23 cellular contexts compared by ENCODE assay signal in genomic region chr10:23196915-23197314, GRCh38. TPM values are rescaled to one million over a fixed set of nuclear protein-coding genes. Genes with fewer than 3 reads are reported as not detected.
"Had no signal": no experiment of that assay in that cellular context is flagged by ENCODE, and none has a peak within 500 bp of the region (broad histone marks: within the 10 kb centered on the region; RNA-seq: fewer than 3 reads in every experiment).

No MANE protein-coding gene starts in this region.

- H3K4me1 ChIP-seq: colonic mucosa, parathyroid adenoma had no signal

- ATAC-seq: psoas muscle; right lobe of liver; stimulated activated memory B cell treated with anti-CD40 and anti-IgM and Interleukin-4, amounts not matched to agents 10 μg/mL and 1 μg/mL and 100 μg/mL, for 72 hours had no signal

- DNase-seq: colonic mucosa; dermis blood vessel endothelial cell; erythroblast; foreskin melanocyte; head of caudate nucleus; kidney glomerular epithelial cell; mesendoderm; naive B cell; occipital lobe; psoas muscle; right lobe of liver; stimulated activated CD4-positive, alpha-beta T cell treated with anti-CD3 and anti-CD28 coated beads, Interleukin-4, amount 100 ng/mL, for 1 hour; stomach; substantia nigra; transverse colon had no signal

- H3K4me3 ChIP-seq: colonic mucosa, hepatocyte, psoas muscle, right lobe of liver, stomach, thoracic aorta, transverse colon had no signal

- H3K9me3 ChIP-seq: colonic mucosa, psoas muscle, right lobe of liver, thoracic aorta, transverse colon had no signal

- H3K36me3 ChIP-seq: colonic mucosa, right lobe of liver, stomach, thoracic aorta, transverse colon had no signal

- H3K27ac ChIP-seq: colonic mucosa, hepatocyte, parathyroid adenoma, psoas muscle, right lobe of liver, stomach, thoracic aorta, transverse colon had no signal

RNA-seq across cellular contexts. Expression of gene PTF1A, which starts 4.8 kb away (rescaled TPM):
- total RNA-seq: colonic mucosa, dermis blood vessel endothelial cell, endothelial cell of umbilical vein, hepatocyte, liver, lung microvascular endothelial cell, occipital lobe, psoas muscle, right lobe of liver, thoracic aorta, transverse colon, ureter had no signal
